In genomic region chr2:198657520-198658121, GRCh38 we compare ENCODE assay signal across 8 cellular contexts.
A peak's percentile ranks its signal among the peaks of the same experiment; 100 is the strongest.
DNase-seq lines count a peak whose midpoint lies in the region; ATAC-seq and TF ChIP-seq lines count a peak whose summit lies in the region.

No MANE protein-coding gene starts in this region.

- intact Hi-C loops in activated naive CD4-positive, alpha-beta T cell treated with anti-CD3 and anti-CD28 coated beads for 36 hours (cut with micrococcal nuclease): loop anchor here (1.0 kb wide), 1 partner anchor 828 kb away; no protein-coding TSS in a partner anchor
- intact Hi-C loops in testis (cut with DNase I; ENCODE audit: low total_unique reads): no loop called here

- no peaks in the 10 kb centered on the region for H3K27me3 ChIP-seq in testis

- no peaks in the 10 kb centered on the region for H3K4me1 Mint-ChIP-seq in activated naive CD4-positive, alpha-beta T cell treated with anti-CD3 and anti-CD28 coated beads for 36 hours (ENCODE audit: low read depth)
- peaks cover 3% of the 10 kb centered on the region for H3K4me1 Mint-ChIP-seq in endothelial cell (ENCODE audit: unreplicated experiment)

- no peak overlapping the region for H3K27ac Mint-ChIP-seq in activated naive CD4-positive, alpha-beta T cell treated with anti-CD3 and anti-CD28 coated beads for 36 hours
- H3K27ac Mint-ChIP-seq in endothelial cell (ENCODE audit: unreplicated experiment): no peak overlapping the region

- H3K27me3 Mint-ChIP-seq in activated naive CD4-positive, alpha-beta T cell treated with anti-CD3 and anti-CD28 coated beads for 36 hours (ENCODE audit: low read depth): no peaks in the 10 kb centered on the region
- no peaks in the 10 kb centered on the region for H3K27me3 Mint-ChIP-seq in endothelial cell (ENCODE audit: unreplicated experiment)

- H3K9me3 Mint-ChIP-seq in activated naive CD4-positive, alpha-beta T cell treated with anti-CD3 and anti-CD28 coated beads for 36 hours: no peaks in the 10 kb centered on the region
- no peaks in the 10 kb centered on the region for H3K9me3 Mint-ChIP-seq in endothelial cell (ENCODE audit: unreplicated experiment)

- no peaks in the 10 kb centered on the region for H3K36me3 ChIP-seq in testis (ENCODE audit: low read depth, missing control alignments)

- TF ChIP-seq CTCF in endothelial cell (IDR thresholded peaks at IDR 0.05; ENCODE audit: unreplicated experiment): peak; percentile 78
- peak in 1 of 3 experiments; percentile 37 for TF ChIP-seq CTCF in testis (IDR thresholded peaks at IDR 0.05)

- H3K4me3 Mint-ChIP-seq in activated naive CD4-positive, alpha-beta T cell treated with anti-CD3 and anti-CD28 coated beads for 36 hours: no peak overlapping the region
- no peak overlapping the region for H3K4me3 Mint-ChIP-seq in endothelial cell (ENCODE audit: unreplicated experiment)

- H3K36me3 Mint-ChIP-seq in activated naive CD4-positive, alpha-beta T cell treated with anti-CD3 and anti-CD28 coated beads for 36 hours (ENCODE audit: low read depth): no peaks in the 10 kb centered on the region
- no peaks in the 10 kb centered on the region for H3K36me3 Mint-ChIP-seq in endothelial cell (ENCODE audit: low read depth, unreplicated experiment)

- H3K4me1 ChIP-seq in testis: no peaks in the 10 kb centered on the region

- 50 to 52% methylated on average over 6 of the region's 6 CpGs for WGBS in testis, 2 donors

- DNase-seq in activated naive CD4-positive, alpha-beta T cell treated with anti-CD3 and anti-CD28 coated beads for 36 hours: peak; percentile 12
- no peak for DNase-seq in activated naive CD4-positive, alpha-beta T cell (lab: John Stamatoyannopoulos, UW)
- DNase-seq in NCI-H460 (ENCODE audit: extremely low read depth, low read depth) (peak; percentile 32), endothelial cell (ENCODE audit: low spot score) (peak; percentile 39), testis (peak; percentile 27), HPDE6-E6E7 (ENCODE audit: extremely low spot score) (no peak), activated gamma-delta T cell (lab: John Stamatoyannopoulos, UW) (no peak)

- H3K4me3 ChIP-seq in testis: no peak overlapping the region

- H3K27ac ChIP-seq in testis: no peak overlapping the region

- no peak for ATAC-seq in GM18505 (IDR thresholded peaks at IDR 0.05; ENCODE audit: unreplicated experiment)

- CTCF ChIA-PET in activated naive CD4-positive, alpha-beta T cell treated with anti-CD3 and anti-CD28 coated beads for 36 hours (lab: Charles Lee): interaction anchor here (0.6 to 0.8 kb wide), 2 partner anchors 52 to 120 kb away, joined by 3 read pairs; no protein-coding TSS in a partner anchor

- TF ChIP-seq POLR2A in testis (IDR thresholded peaks at IDR 0.05): no peak
- TF ChIP-seq POLR2A in GM18505 (IDR thresholded peaks at IDR 0.05; ENCODE audit: borderline replicate concordance, extremely low read depth, insufficient read depth, insufficient read length): no peak

- no peaks in the 10 kb centered on the region for H3K9me3 ChIP-seq in testis

Comparison
In these comparisons a context has a peak if more than half of its experiments do, and no peak if none do; other contexts are left out.
1. DNase-seq: peak in activated naive CD4-positive, alpha-beta T cell treated with anti-CD3 and anti-CD28 coated beads for 36 hours (single experiment), NCI-H460 (single experiment), endothelial cell (single experiment) and testis (single experiment); none in activated naive CD4-positive, alpha-beta T cell (0 of 4), HPDE6-E6E7 (single experiment) and activated gamma-delta T cell (single experiment).